In genomic region chr9:124213396-124213795, GRCh38 we compare ENCODE assay signal across 18 cellular contexts. TPM values are rescaled to one million over a fixed set of nuclear protein-coding genes. Genes with fewer than 3 reads are reported as not detected.
DNase-seq lines count a peak whose midpoint lies in the region; ATAC-seq, FAIRE-seq and TF ChIP-seq lines count a peak whose summit lies in the region.
"Had no signal": no experiment of that assay in that cellular context is flagged by ENCODE, and none has a peak within 500 bp of the region (broad histone marks: within the 10 kb centered on the region; RNA-seq: fewer than 3 reads in every experiment).

No MANE protein-coding gene starts in this region.

- no peaks in the 10 kb centered on the region for H3K9me3 ChIP-seq in WERI-Rb-1 (ENCODE audit: severe bottlenecking)
- H3K9me3 ChIP-seq in testis = no peaks in the 10 kb centered on the region
- H3K9me3 ChIP-seq: MG63, SJCRH30 had no signal

- TF ChIP-seq CTCF in WERI-Rb-1 (IDR thresholded peaks at IDR 0.05; ENCODE audit: low read depth, low read length) = no peak
- no peak for TF ChIP-seq CTCF in testis (IDR thresholded peaks at IDR 0.05)

- no peaks in the 10 kb centered on the region for H3K36me3 Mint-ChIP-seq in activated CD8-positive, alpha-beta memory T cell treated with anti-CD3 and anti-CD28 coated beads, Interleukin-2, amount 10 ng/mL, durations not matched to agents 7 days and 5 days
- H3K36me3 Mint-ChIP-seq in stimulated activated memory B cell treated with anti-CD40 and anti-IgM and Interleukin-4, amounts not matched to agents 10 μg/mL and 1 μg/mL and 100 μg/mL, for 72 hours = no peaks in the 10 kb centered on the region
- H3K36me3 Mint-ChIP-seq: CD8-positive, alpha-beta memory T cell had no signal

- FAIRE-seq in GM12891 (lab: Jason Lieb, UNC) = peak; percentile 70

- H3K27me3 Mint-ChIP-seq in activated CD8-positive, alpha-beta memory T cell treated with anti-CD3 and anti-CD28 coated beads, Interleukin-2, amount 10 ng/mL, durations not matched to agents 7 days and 5 days = no peaks in the 10 kb centered on the region
- H3K27me3 Mint-ChIP-seq in stimulated activated memory B cell treated with anti-CD40 and anti-IgM and Interleukin-4, amounts not matched to agents 10 μg/mL and 1 μg/mL and 100 μg/mL, for 72 hours = no peaks in the 10 kb centered on the region
- H3K27me3 Mint-ChIP-seq: CD8-positive, alpha-beta memory T cell had no signal

- no peak for ATAC-seq in activated CD8-positive, alpha-beta memory T cell treated with anti-CD3 and anti-CD28 coated beads, Interleukin-2, amount 10 ng/mL, durations not matched to agents 7 days and 5 days
- no peak for ATAC-seq in stimulated activated memory B cell treated with anti-CD40 and anti-IgM and Interleukin-4, amounts not matched to agents 10 μg/mL and 1 μg/mL and 100 μg/mL, for 72 hours
- ATAC-seq: PC-3 had no signal

- no peak for TF ChIP-seq POLR2A in GM12891 (IDR thresholded peaks at IDR 0.05; ENCODE audit: low read depth, low read length)
- TF ChIP-seq POLR2A in testis (IDR thresholded peaks at IDR 0.05) = no peak

- H3K4me1 Mint-ChIP-seq in activated CD8-positive, alpha-beta memory T cell treated with anti-CD3 and anti-CD28 coated beads, Interleukin-2, amount 10 ng/mL, durations not matched to agents 7 days and 5 days = peaks cover 67% of the 10 kb centered on the region
- peaks cover 90% of the 10 kb centered on the region for H3K4me1 Mint-ChIP-seq in stimulated activated memory B cell treated with anti-CD40 and anti-IgM and Interleukin-4, amounts not matched to agents 10 μg/mL and 1 μg/mL and 100 μg/mL, for 72 hours

- H3K4me3 Mint-ChIP-seq in activated CD8-positive, alpha-beta memory T cell treated with anti-CD3 and anti-CD28 coated beads, Interleukin-2, amount 10 ng/mL, durations not matched to agents 7 days and 5 days = no peak overlapping the region
- H3K4me3 Mint-ChIP-seq in stimulated activated memory B cell treated with anti-CD40 and anti-IgM and Interleukin-4, amounts not matched to agents 10 μg/mL and 1 μg/mL and 100 μg/mL, for 72 hours = no peak overlapping the region

- H3K27ac ChIP-seq in WERI-Rb-1 (no peak overlapping the region), testis (no peak overlapping the region)
- H3K27ac ChIP-seq: KMS-11, SJCRH30 had no signal

- 92% methylated on average over 12 of the region's 12 CpGs for WGBS in testis, 2 donors

- CTCF ChIA-PET in activated CD8-positive, alpha-beta memory T cell treated with anti-CD3 and anti-CD28 coated beads, Interleukin-2, amount 10 ng/mL, durations not matched to agents 7 days and 5 days (lab: Charles Lee) = no interaction called here

- no peak overlapping the region for H3K27ac Mint-ChIP-seq in activated CD8-positive, alpha-beta memory T cell treated with anti-CD3 and anti-CD28 coated beads, Interleukin-2, amount 10 ng/mL, durations not matched to agents 7 days and 5 days
- peak overlapping the region; percentile 90 for H3K27ac Mint-ChIP-seq in stimulated activated memory B cell treated with anti-CD40 and anti-IgM and Interleukin-4, amounts not matched to agents 10 μg/mL and 1 μg/mL and 100 μg/mL, for 72 hours

- peaks cover 12% of the 10 kb centered on the region for H3K4me1 ChIP-seq in testis
- H3K4me1 ChIP-seq: SJCRH30 had no signal

- intact Hi-C loops in testis (cut with DNase I; ENCODE audit: low total_unique reads) = no loop called here

- H3K4me3 ChIP-seq in WERI-Rb-1 (ENCODE audit: low read depth, low read length) = no peak overlapping the region
- no peak overlapping the region for H3K4me3 ChIP-seq in testis
- H3K4me3 ChIP-seq: MG63, SJCRH30 had no signal

- no peaks in the 10 kb centered on the region for H3K36me3 ChIP-seq in WERI-Rb-1
- H3K36me3 ChIP-seq in testis (ENCODE audit: low read depth, missing control alignments) = no peaks in the 10 kb centered on the region
- H3K36me3 ChIP-seq: MG63, SJCRH30 had no signal

- H3K27me3 ChIP-seq in WERI-Rb-1 (ENCODE audit: insufficient read depth, low read depth, severe bottlenecking) (no peaks in the 10 kb centered on the region), testis (no peaks in the 10 kb centered on the region)
- H3K27me3 ChIP-seq: MG63, SJCRH30 had no signal

- no peaks in the 10 kb centered on the region for H3K9me3 Mint-ChIP-seq in activated CD8-positive, alpha-beta memory T cell treated with anti-CD3 and anti-CD28 coated beads, Interleukin-2, amount 10 ng/mL, durations not matched to agents 7 days and 5 days (ENCODE audit: low read depth)
- no peaks in the 10 kb centered on the region for H3K9me3 Mint-ChIP-seq in stimulated activated memory B cell treated with anti-CD40 and anti-IgM and Interleukin-4, amounts not matched to agents 10 μg/mL and 1 μg/mL and 100 μg/mL, for 72 hours
- H3K9me3 Mint-ChIP-seq: CD8-positive, alpha-beta memory T cell had no signal

- DNase-seq in GM12891 (ENCODE audit: insufficient read length, low spot score) = no peak
- DNase-seq in activated CD8-positive, alpha-beta memory T cell treated with anti-CD3 and anti-CD28 coated beads, Interleukin-2, amount 10 ng/mL, durations not matched to agents 7 days and 5 days = peak; percentile 35
- peak; percentile 11 for DNase-seq in mesenteric fat pad (ENCODE audit: low spot score)
- DNase-seq in WERI-Rb-1 = no peak
- DNase-seq in COLO829 (ENCODE audit: low spot score) = no peak
- DNase-seq in testis = no peak
- DNase-seq: CD8-positive, alpha-beta memory T cell; DND-41; GDM1; MG63; NCI-H1092; NCI-H2081 treated with DMSO at 0.1 percent for 48 hours; NCI-H510A treated with DMSO at 0.1 percent for 48 hours; NCI-H82; PC-3; SJCRH30 had no signal

TF ChIP-seq in GM12891, 5 proteins besides CTCF, POLR2A, EP300 and RAD21:
- TF ChIP-seq POLR2AphosphoS5 (IDR thresholded peaks at IDR 0.05; ENCODE audit: low read depth, low read length) = no peak
- TF ChIP-seq POU2F2 (IDR thresholded peaks at IDR 0.05; ENCODE audit: low read depth, low read length) = no peak
- TF ChIP-seq PAX5 (IDR thresholded peaks at IDR 0.05; ENCODE audit: insufficient read depth, low read length, severe bottlenecking) = no peak
- no peak for TF ChIP-seq TAF1 (IDR thresholded peaks at IDR 0.05; ENCODE audit: low read depth, low read length)
- TF ChIP-seq SPI1 (IDR thresholded peaks at IDR 0.05; ENCODE audit: low read depth, low read length) = no peak

RNA-seq across cellular contexts. Expression of gene NEK6, which starts 44.4 kb away (rescaled TPM):
- polyA plus RNA-seq in GM12891 (2012; ENCODE audit: low read depth, missing spikeins) = 117 TPM
- 10 to 100 TPM in 1 of 2 experiments, 1 to 10 TPM in 1; 6.3 to 10.9 TPM for total RNA-seq in activated CD8-positive, alpha-beta memory T cell treated with anti-CD3 and anti-CD28 coated beads, Interleukin-2, amount 10 ng/mL, durations not matched to agents 7 days and 5 days
- total RNA-seq in mesenteric fat pad (97.9 TPM), testis (10 to 100 TPM; 11.5 to 21.4 TPM)
- 21.5 TPM for polyA plus RNA-seq in testis (ENCODE audit: insufficient read depth, low read depth, low replicate concordance)

Comparison
In these comparisons a context has a peak if more than half of its experiments do, and no peak if none do; other contexts are left out.
1. DNase-seq: peak in activated CD8-positive, alpha-beta memory T cell treated with anti-CD3 and anti-CD28 coated beads, Interleukin-2, amount 10 ng/mL, durations not matched to agents 7 days and 5 days (single experiment) and mesenteric fat pad (single experiment); none in GM12891 (single experiment), WERI-Rb-1 (single experiment), COLO829 (single experiment) and testis (single experiment).